Comparison of ENCODE assay signal across 11 cellular contexts in the genomic region with DNA sequence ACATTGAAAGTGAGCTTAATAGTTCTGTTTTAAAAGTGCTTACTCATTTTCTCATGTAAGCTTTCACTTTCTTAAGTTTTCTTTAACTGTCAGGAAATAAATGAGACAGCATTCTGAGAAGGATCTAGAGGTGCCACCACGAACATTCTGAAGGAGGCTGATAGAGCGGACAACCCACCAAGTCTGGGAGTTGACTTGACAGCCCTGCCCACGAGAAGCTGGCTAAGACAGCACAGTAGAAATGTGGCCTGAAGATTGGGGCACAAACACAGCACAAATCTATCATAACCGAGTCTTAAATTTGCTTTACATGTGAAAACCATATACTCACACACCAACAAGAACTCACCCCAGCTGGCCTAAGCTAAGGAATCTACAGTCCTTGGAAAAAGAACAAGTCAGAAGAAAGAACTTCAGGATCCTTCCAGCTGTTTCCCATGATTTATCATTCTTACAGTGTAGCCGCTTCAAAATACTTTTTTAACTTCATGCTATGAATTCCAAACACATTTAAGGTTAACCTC.
DNase-seq lines count a peak whose midpoint lies in the region; ATAC-seq and TF ChIP-seq lines count a peak whose summit lies in the region.
"Had no signal": no experiment of that assay in that cellular context is flagged by ENCODE, and none has a peak within 500 bp of the region (broad histone marks: within the 10 kb centered on the region; RNA-seq: fewer than 3 reads in every experiment).

No MANE protein-coding gene starts in this region.

- H3K4me1 Mint-ChIP-seq in activated CD8-positive, alpha-beta memory T cell treated with anti-CD3 and anti-CD28 coated beads, Interleukin-2, amount 10 ng/mL, durations not matched to agents 7 days and 5 days, result peaks cover 26% of the 10 kb centered on the region
- peaks cover 39% of the 10 kb centered on the region for H3K4me1 Mint-ChIP-seq in stimulated activated effector memory CD8-positive, alpha-beta T cell treated with anti-CD3 and anti-CD28 coated beads, Interleukin-12 subunit alpha, Interleukin-12 subunit beta, amount 100 ng/mL, for 72 hours

- peak; percentile 66 for DNase-seq in activated CD8-positive, alpha-beta memory T cell treated with anti-CD3 and anti-CD28 coated beads, Interleukin-2, amount 10 ng/mL, durations not matched to agents 7 days and 5 days
- no peak for DNase-seq in activated CD8-positive, alpha-beta memory T cell treated with anti-CD3 and anti-CD28 coated beads for 24 hours
- DNase-seq in KG1 (lab: John Stamatoyannopoulos, UW), result peak; percentile 14
- DNase-seq in choroid plexus epithelial cell (ENCODE audit: low read depth), result peak; percentile 27
- no peak for DNase-seq in stimulated activated effector memory CD8-positive, alpha-beta T cell treated with anti-CD3 and anti-CD28 coated beads, Interleukin-12 subunit alpha, Interleukin-12 subunit beta, amount 100 ng/mL, for 72 hours (ENCODE audit: low spot score in 2 of 2)
- DNase-seq in NCI-H1436 (lab: John Stamatoyannopoulos, UW), result no peak
- DNase-seq in activated gamma-delta T cell treated with Interleukin-2 at 50 U/mL for 16 hours, result no peak
- no peak for DNase-seq in iPS-NIHi7 (ENCODE audit: extremely low spot score)
- DNase-seq: H7, NCI-H524 treated with DMSO at 0.1 percent for 48 hours had no signal

- H3K9me3 Mint-ChIP-seq in activated CD8-positive, alpha-beta memory T cell treated with anti-CD3 and anti-CD28 coated beads, Interleukin-2, amount 10 ng/mL, durations not matched to agents 7 days and 5 days (ENCODE audit: low read depth), result no peaks in the 10 kb centered on the region
- H3K9me3 Mint-ChIP-seq in stimulated activated effector memory CD8-positive, alpha-beta T cell treated with anti-CD3 and anti-CD28 coated beads, Interleukin-12 subunit alpha, Interleukin-12 subunit beta, amount 100 ng/mL, for 72 hours, result no peaks in the 10 kb centered on the region

- H3K4me3 ChIP-seq in choroid plexus epithelial cell (ENCODE audit: low read depth, low read length), result no peak overlapping the region
- H3K4me3 ChIP-seq: tibial nerve had no signal

- CTCF ChIA-PET in activated CD8-positive, alpha-beta memory T cell treated with anti-CD3 and anti-CD28 coated beads, Interleukin-2, amount 10 ng/mL, durations not matched to agents 7 days and 5 days (lab: Charles Lee), result interaction anchor here (0.8 to 1.6 kb wide), 6 partner anchors 14 to 149 kb away, joined by 3 to 5 read pairs (median 4); no protein-coding TSS in a partner anchor

- H3K27ac Mint-ChIP-seq in activated CD8-positive, alpha-beta memory T cell treated with anti-CD3 and anti-CD28 coated beads, Interleukin-2, amount 10 ng/mL, durations not matched to agents 7 days and 5 days, result peak overlapping the region; percentile 62
- H3K27ac Mint-ChIP-seq in stimulated activated effector memory CD8-positive, alpha-beta T cell treated with anti-CD3 and anti-CD28 coated beads, Interleukin-12 subunit alpha, Interleukin-12 subunit beta, amount 100 ng/mL, for 72 hours, result peak overlapping the region; percentile 55

- H3K36me3 Mint-ChIP-seq in activated CD8-positive, alpha-beta memory T cell treated with anti-CD3 and anti-CD28 coated beads, Interleukin-2, amount 10 ng/mL, durations not matched to agents 7 days and 5 days, result peaks cover 18% of the 10 kb centered on the region
- H3K36me3 Mint-ChIP-seq in stimulated activated effector memory CD8-positive, alpha-beta T cell treated with anti-CD3 and anti-CD28 coated beads, Interleukin-12 subunit alpha, Interleukin-12 subunit beta, amount 100 ng/mL, for 72 hours, result no peaks in the 10 kb centered on the region

- no peak overlapping the region for H3K4me3 Mint-ChIP-seq in activated CD8-positive, alpha-beta memory T cell treated with anti-CD3 and anti-CD28 coated beads, Interleukin-2, amount 10 ng/mL, durations not matched to agents 7 days and 5 days
- H3K4me3 Mint-ChIP-seq in stimulated activated effector memory CD8-positive, alpha-beta T cell treated with anti-CD3 and anti-CD28 coated beads, Interleukin-12 subunit alpha, Interleukin-12 subunit beta, amount 100 ng/mL, for 72 hours, result no peak overlapping the region

- ATAC-seq in activated CD8-positive, alpha-beta memory T cell treated with anti-CD3 and anti-CD28 coated beads, Interleukin-2, amount 10 ng/mL, durations not matched to agents 7 days and 5 days, result peak; percentile 89
- peak; percentile 97 for ATAC-seq in stimulated activated effector memory CD8-positive, alpha-beta T cell treated with anti-CD3 and anti-CD28 coated beads, Interleukin-12 subunit alpha, Interleukin-12 subunit beta, amount 100 ng/mL, for 72 hours

- TF ChIP-seq CTCF in choroid plexus epithelial cell (conservative IDR thresholded peaks at IDR 0.05; ENCODE audit: low read depth, low read length), result no peak

- peaks cover 7% of the 10 kb centered on the region for H3K27me3 Mint-ChIP-seq in activated CD8-positive, alpha-beta memory T cell treated with anti-CD3 and anti-CD28 coated beads, Interleukin-2, amount 10 ng/mL, durations not matched to agents 7 days and 5 days

Comparison
In these comparisons a context has a peak if more than half of its experiments do, and no peak if none do; other contexts are left out.
1. DNase-seq: peak in activated CD8-positive, alpha-beta memory T cell treated with anti-CD3 and anti-CD28 coated beads, Interleukin-2, amount 10 ng/mL, durations not matched to agents 7 days and 5 days (single experiment), KG1 (single experiment) and choroid plexus epithelial cell (single experiment); none in activated CD8-positive, alpha-beta memory T cell treated with anti-CD3 and anti-CD28 coated beads for 24 hours (single experiment), stimulated activated effector memory CD8-positive, alpha-beta T cell treated with anti-CD3 and anti-CD28 coated beads, Interleukin-12 subunit alpha, Interleukin-12 subunit beta, amount 100 ng/mL, for 72 hours (0 of 2), NCI-H1436 (single experiment), activated gamma-delta T cell treated with Interleukin-2 at 50 U/mL for 16 hours (single experiment) and iPS-NIHi7 (single experiment).